8 cellular contexts compared by ENCODE assay signal in genomic region chr11:117145393-117145761, GRCh38. TPM values are rescaled to one million over a fixed set of nuclear protein-coding genes. Genes with fewer than 3 reads are reported as not detected.
DNase-seq lines count a peak whose midpoint lies in the region; ATAC-seq and TF ChIP-seq lines count a peak whose summit lies in the region.

No MANE protein-coding gene starts in this region.

- no peaks in the 10 kb centered on the region for H3K9me3 ChIP-seq in PC-9 (ENCODE audit: insufficient read depth, low read depth)
- no peaks in the 10 kb centered on the region for H3K9me3 ChIP-seq in mesodermal cell (ENCODE audit: control insufficient read depth, low read length)
- no peaks in the 10 kb centered on the region for H3K9me3 ChIP-seq in uterus

- no peaks in the 10 kb centered on the region for H3K9me2 ChIP-seq in PC-9 (ENCODE audit: insufficient read depth)

- CTCF ChIA-PET in PC-9 (lab: Charles Lee) = interaction anchor here (0.6 kb wide), 1 partner anchor 411 kb away, joined by 3 read pairs; no protein-coding TSS in a partner anchor

- peaks cover 57% of the 10 kb centered on the region for H4K20me1 ChIP-seq in PC-9 (ENCODE audit: insufficient read depth)

- ATAC-seq in HG03342 (IDR thresholded peaks at IDR 0.05; ENCODE audit: unreplicated experiment) = no peak

- DNase-seq in 8988T = peak; percentile 51
- DNase-seq in PC-9 = peak; percentile 16 to 41
- peak; percentile 34 to 56 for DNase-seq in uterus
- no peak for DNase-seq in NCI-H524 treated with DMSO at 0.1 percent for 48 hours (lab: John Stamatoyannopoulos, UW)

- TF ChIP-seq CTCF in PC-9 (conservative IDR thresholded peaks at IDR 0.05) (0 out of 2 replicates have a peak, but pooled peaks have one; percentile 26), uterus (IDR thresholded peaks at IDR 0.05) (peak in 1 of 4 experiments; percentile 4)

- H3K4me3 ChIP-seq in GM08714 (ENCODE audit: low read length) (peak overlapping the region; percentile 78), PC-9 (peak overlapping the region; percentile 85), mesodermal cell (ENCODE audit: extremely low read depth, insufficient read depth, low read length, poor library complexity, severe bottlenecking) (peak overlapping the region; percentile 91), uterus (peak overlapping the region; percentile 81 to 91)

- POLR2A ChIA-PET in PC-9 (lab: Charles Lee; ENCODE audit: unreplicated experiment) = interaction anchor here (0.6 to 0.7 kb wide), 2 partner anchors 37 to 68 kb away, joined by 3 to 5 read pairs; no protein-coding TSS in a partner anchor

- H3K4me2 ChIP-seq in PC-9 = peak overlapping the region; percentile 86

- WGBS in mesodermal cell (ENCODE audit: insufficient coverage in 2 of 2), 2 experiments = 14% methylated on average over 1 of the region's 5 CpGs; no CpG with 5 or more reads in 1 of the 2 experiments

- no peaks in the 10 kb centered on the region for H3K27me3 ChIP-seq in PC-9 (ENCODE audit: insufficient read depth, low read depth)
- no peaks in the 10 kb centered on the region for H3K27me3 ChIP-seq in uterus

- peak overlapping the region; percentile 44 for H3K27ac ChIP-seq in PC-9
- H3K27ac ChIP-seq in cingulate gyrus (ENCODE audit: low read depth, low read length) = peak overlapping the region; percentile 54
- H3K27ac ChIP-seq in mesodermal cell (ENCODE audit: low read depth, low read length, severe bottlenecking) = peak overlapping the region; percentile 85
- H3K27ac ChIP-seq in uterus = peak overlapping the region; percentile 89 to 92

- no peak for TF ChIP-seq POLR2A in uterus (IDR thresholded peaks at IDR 0.05)

- peaks cover 13% of the 10 kb centered on the region for H3K4me1 ChIP-seq in PC-9 (replicated peaks; ENCODE audit: insufficient read depth)
- H3K4me1 ChIP-seq in mesodermal cell (ENCODE audit: control insufficient read depth, insufficient read depth, low read length, poor library complexity, severe bottlenecking) = peaks cover 9% of the 10 kb centered on the region
- H3K4me1 ChIP-seq in uterus = peaks cover 0 to 9% of the 10 kb centered on the region in 2 donors

- peaks cover 22% of the 10 kb centered on the region for H3F3A ChIP-seq in PC-9 (ENCODE audit: insufficient read depth, low read depth)

- H3K36me3 ChIP-seq in PC-9 (ENCODE audit: low read depth) (peaks cover 31% of the 10 kb centered on the region), mesodermal cell (ENCODE audit: control insufficient read depth, insufficient read depth, low read length) (peaks cover 48% of the 10 kb centered on the region), uterus (no peaks in the 10 kb centered on the region)

- intact Hi-C loops in PC-9 (cut with micrococcal nuclease; ENCODE audit: unreplicated experiment) (loop anchor here (2.0 kb wide), 1 partner anchor 75 kb away; no protein-coding TSS in a partner anchor), uterus (cut with DNase I; ENCODE audit: low total_unique reads) (no loop called here)

- H3K79me2 ChIP-seq in PC-9 (ENCODE audit: low read depth) = peaks cover 61% of the 10 kb centered on the region

- H2AFZ ChIP-seq in PC-9 = peak overlapping the region; percentile 99; the same call in 1 of the 2 replicates

- BruUV-seq in PC-9 (replicated peaks; lab: Mats Ljungman, UMichigan) = no TSS peak

RNA-seq across cellular contexts. Expression of gene PAFAH1B2, which starts 1.3 kb away (rescaled TPM):
- total RNA-seq in PC-9 (2021) (83.7 and 91.3 TPM in 2 replicates), uterus (100 to 1,000 TPM in 3 of 4 donors, 10 to 100 TPM in 1; 62.8 to 154 (median 128) TPM)
- 65.6 TPM for polyA plus RNA-seq in mesodermal cell (2013, experiment 1 of 2)
- 65.0 TPM for polyA plus RNA-seq in mesodermal cell (2013, experiment 2 of 2)

RNA-seq across cellular contexts. Expression of gene SIDT2, which starts 33.2 kb away (rescaled TPM):
- total RNA-seq in PC-9 (2021) (20.1 and 20.3 TPM in 2 replicates), uterus (10 to 100 TPM in 3 of 4 donors, 1 to 10 TPM in 1; 6.4 to 91.3 (median 28.7) TPM)
- 24.4 TPM for polyA plus RNA-seq in mesodermal cell (2013, experiment 1 of 2)
- 22.4 TPM for polyA plus RNA-seq in mesodermal cell (2013, experiment 2 of 2)

RNA-seq across cellular contexts. Expression of gene SIK3, which starts 47.1 kb away (rescaled TPM):
- total RNA-seq in PC-9 (2021) = 28.6 and 30.2 TPM in 2 replicates
- 12.7 TPM for polyA plus RNA-seq in mesodermal cell (2013, experiment 1 of 2)
- polyA plus RNA-seq in mesodermal cell (2013, experiment 2 of 2) = 12.5 TPM
- total RNA-seq in uterus = 10 to 100 TPM; 14.1 to 77.0 (median 40.7) TPM

RNA-seq across cellular contexts. Expression of gene TAGLN, which starts 53.8 kb away (rescaled TPM):
- total RNA-seq in PC-9 (2021) = 11.0 and 16.9 TPM in 2 replicates
- 696 TPM for polyA plus RNA-seq in mesodermal cell (2013, experiment 1 of 2)
- 449 TPM for polyA plus RNA-seq in mesodermal cell (2013, experiment 2 of 2)
- 1,000 to 10,000 TPM; 1,588 to 9,854 (median 3,936) TPM for total RNA-seq in uterus
